ENCODE assay signal across 1 cellular context in the genomic region with DNA sequence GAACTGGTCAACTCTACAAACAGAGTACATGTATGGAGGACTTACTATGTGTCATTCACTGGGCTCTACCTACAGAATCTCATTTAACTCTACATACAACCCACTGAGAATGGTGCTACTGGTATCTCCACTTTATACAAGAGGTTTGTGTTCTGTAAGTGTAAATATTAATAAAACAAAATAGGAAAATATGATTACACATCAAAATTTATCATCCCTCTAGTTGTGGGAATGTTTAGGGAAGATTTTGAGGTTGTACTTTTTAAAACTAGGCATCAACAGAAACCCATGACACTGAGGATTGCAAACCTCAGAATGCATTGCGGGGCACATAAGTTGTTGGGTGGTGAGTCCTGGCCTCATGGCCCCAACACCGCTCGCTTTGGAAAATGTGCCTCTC.
A peak's percentile ranks its signal among the peaks of the same experiment; 100 is the strongest.
TF ChIP-seq lines count a peak whose summit lies in the region.

No MANE protein-coding gene starts in this region.

TF ChIP-seq in HepG2, 621 proteins besides CTCF, POLR2A, EP300 and RAD21:
- no peak for TF ChIP-seq MYNN (CRISPR knock-in tag; IDR thresholded peaks at IDR 0.05; ENCODE audit: low read depth)
- TF ChIP-seq CENPX (CRISPR knock-in tag; IDR thresholded peaks at IDR 0.05): no peak
- TF ChIP-seq ATAD3A (CRISPR knock-in tag; IDR thresholded peaks at IDR 0.05): no peak
- peak; percentile 58 to 72 for TF ChIP-seq MAFK (conservative IDR thresholded peaks at IDR 0.05 in 1 of 2, IDR thresholded peaks at IDR 0.05 in 1 of 2; ENCODE audit: low read length in 2 of 2)
- TF ChIP-seq ZNF639 (CRISPR knock-in tag; conservative IDR thresholded peaks at IDR 0.05): no peak
- TF ChIP-seq ZBTB25 (CRISPR knock-in tag; IDR thresholded peaks at IDR 0.05): no peak
- TF ChIP-seq ZNF615 (CRISPR knock-in tag; IDR thresholded peaks at IDR 0.05; ENCODE audit: borderline replicate concordance): no peak
- peak; percentile 61 for TF ChIP-seq MAFF (IDR thresholded peaks at IDR 0.05; ENCODE audit: low read depth, low read length)
